ENCODE assay signal across 1 cellular context in genomic region chr1:27603962-27604578, GRCh38.
TF ChIP-seq lines count a peak whose summit lies in the region.

Gene AHDC1, minus strand, starts transcription at chr1:27604144. Its CDS starts 52,029 bp downstream, at chr1:27552115.

TF ChIP-seq in HepG2, 621 proteins besides CTCF, POLR2A, EP300 and RAD21 (continued from another document and continues in another):
- TF ChIP-seq ZNF414 (CRISPR knock-in tag; IDR thresholded peaks at IDR 0.05) (no peak), ZNF484 (CRISPR knock-in tag; IDR thresholded peaks at IDR 0.05; ENCODE audit: borderline replicate concordance, low read depth) (no peak), HNRNPK (IDR thresholded peaks at IDR 0.05; ENCODE audit: low read depth, low read length, poor library complexity, severe bottlenecking) (peak; percentile 53), GABPA (IDR thresholded peaks at IDR 0.05; ENCODE audit: low read depth, low read length) (no peak), GABPA (CRISPR knock-in tag; IDR thresholded peaks at IDR 0.05; ENCODE audit: low read depth) (peak; percentile 79), PITX1 (CRISPR knock-in tag; IDR thresholded peaks at IDR 0.05) (no peak), TAF15 (IDR thresholded peaks at IDR 0.05; ENCODE audit: low read depth, low read length, poor library complexity, severe bottlenecking) (no peak), GMEB1 (CRISPR knock-in tag; IDR thresholded peaks at IDR 0.05; ENCODE audit: borderline replicate concordance) (no peak; the same call in 1 of the 2 replicates), ZNF710 (CRISPR knock-in tag; IDR thresholded peaks at IDR 0.05; ENCODE audit: borderline replicate concordance) (no peak), ZNF546 (CRISPR knock-in tag; conservative IDR thresholded peaks at IDR 0.05) (no peak), PBX2 (CRISPR knock-in tag; IDR thresholded peaks at IDR 0.05) (no peak), BCL3 (CRISPR knock-in tag; IDR thresholded peaks at IDR 0.05) (no peak), NFAT5 (CRISPR knock-in tag; IDR thresholded peaks at IDR 0.05) (no peak), ZUFSP (CRISPR knock-in tag; IDR thresholded peaks at IDR 0.05; ENCODE audit: borderline replicate concordance) (no peak), DZIP1 (CRISPR knock-in tag; IDR thresholded peaks at IDR 0.05) (0 out of 2 replicates have a peak, but pooled peaks have one; percentile 30), JUN (CRISPR knock-in tag; IDR thresholded peaks at IDR 0.05) (no peak), TAF1 (CRISPR knock-in tag; IDR thresholded peaks at IDR 0.05) (peak; percentile 63), KLF16 (CRISPR knock-in tag; IDR thresholded peaks at IDR 0.05) (peak in 1 of 2 experiments; percentile 56; a peak in 1 of 4 replicates), ZFP36L1 (CRISPR knock-in tag; IDR thresholded peaks at IDR 0.05) (no peak), ZNF672 (CRISPR knock-in tag; IDR thresholded peaks at IDR 0.05) (no peak), CEBPG (CRISPR knock-in tag; IDR thresholded peaks at IDR 0.05) (no peak), SCMH1 (CRISPR knock-in tag; IDR thresholded peaks at IDR 0.05; ENCODE audit: borderline replicate concordance) (no peak), ZBTB3 (CRISPR knock-in tag; IDR thresholded peaks at IDR 0.05; ENCODE audit: borderline replicate concordance, low read depth) (no peak), ZNF17 (CRISPR knock-in tag; IDR thresholded peaks at IDR 0.05) (no peak), ZNF296 (CRISPR knock-in tag; conservative IDR thresholded peaks at IDR 0.05) (no peak), NR2C2 (CRISPR knock-in tag; IDR thresholded peaks at IDR 0.05; ENCODE audit: borderline replicate concordance) (peak; percentile 75), THAP9 (CRISPR knock-in tag; IDR thresholded peaks at IDR 0.05; ENCODE audit: borderline replicate concordance) (no peak), PHF20 (CRISPR knock-in tag; IDR thresholded peaks at IDR 0.05) (no peak), HNF4A (CRISPR knock-in tag; IDR thresholded peaks at IDR 0.05) (no peak), SIN3B (IDR thresholded peaks at IDR 0.05; ENCODE audit: low read length) (no peak), CENPX (CRISPR knock-in tag; IDR thresholded peaks at IDR 0.05) (no peak), ZNF343 (CRISPR knock-in tag; IDR thresholded peaks at IDR 0.05) (no peak), ZBTB2 (CRISPR knock-in tag; IDR thresholded peaks at IDR 0.05; ENCODE audit: low read depth) (no peak), ZFP62 (CRISPR knock-in tag; IDR thresholded peaks at IDR 0.05) (no peak), HDAC1 (CRISPR knock-in tag; IDR thresholded peaks at IDR 0.05) (no peak), ZNF768 (CRISPR knock-in tag; IDR thresholded peaks at IDR 0.05) (no peak), ZNF792 (CRISPR knock-in tag; IDR thresholded peaks at IDR 0.05) (no peak), ZNF331 (CRISPR knock-in tag; IDR thresholded peaks at IDR 0.05) (no peak), PHF8 (CRISPR knock-in tag; IDR thresholded peaks at IDR 0.05) (peak; percentile 53)
